12 cellular contexts compared by ENCODE assay signal in genomic region chr11:62505784-62506145, GRCh38. TPM values are rescaled to one million over a fixed set of nuclear protein-coding genes. Genes with fewer than 3 reads are reported as not detected.
DNase-seq lines count a peak whose midpoint lies in the region; ATAC-seq, FAIRE-seq and TF ChIP-seq lines count a peak whose summit lies in the region.
"Had no signal": no experiment of that assay in that cellular context is flagged by ENCODE, and none has a peak within 500 bp of the region (broad histone marks: within the 10 kb centered on the region; RNA-seq: fewer than 3 reads in every experiment).

No MANE protein-coding gene starts in this region.

- no peaks in the 10 kb centered on the region for H3K36me3 Mint-ChIP-seq in HFFc6 (ENCODE audit: low read depth)
- H3K36me3 Mint-ChIP-seq in CD4-positive, alpha-beta memory T cell: no peaks in the 10 kb centered on the region

- H3K27me3 Mint-ChIP-seq in HFFc6 (ENCODE audit: insufficient read depth): peaks cover 3% of the 10 kb centered on the region
- no peaks in the 10 kb centered on the region for H3K27me3 Mint-ChIP-seq in CD4-positive, alpha-beta memory T cell

- CTCF ChIA-PET in CD4-positive, alpha-beta memory T cell (lab: Charles Lee; ENCODE audit: partially characterized antibody): interaction anchor here (1.3 kb wide), 1 partner anchor 18 kb away, joined by 3 read pairs; no protein-coding TSS in a partner anchor

- peak overlapping the region in 49 of 59 donors; percentile 1 to 61 (median 33) for H3K4me3 ChIP-seq in dorsolateral prefrontal cortex
- peak overlapping the region; percentile 66; the same call in 1 of the 2 replicates for H3K4me3 ChIP-seq in iPS-20b (ENCODE audit: low read length)
- H3K4me3 ChIP-seq in small intestine (ENCODE audit: low read depth in 1 of 2, low read length in 2 of 2): peak overlapping the region; percentile 14 to 24
- no peak overlapping the region for H3K4me3 ChIP-seq in CD4-positive, alpha-beta memory T cell (ENCODE audit: low read length in 2 of 2)
- H3K4me3 ChIP-seq: lung had no signal

- no peak overlapping the region for H3K27ac Mint-ChIP-seq in HFFc6
- no peak overlapping the region for H3K27ac Mint-ChIP-seq in CD4-positive, alpha-beta memory T cell

- H3K27ac ChIP-seq in dorsolateral prefrontal cortex (peak overlapping the region in 1 of 59 donors; percentile 52), iPS-20b (ENCODE audit: low read length) (no peak overlapping the region), small intestine (ENCODE audit: low read depth in 1 of 2, low read length in 1 of 2) (peak overlapping the region; percentile 39 to 66)
- H3K27ac ChIP-seq in CD4-positive, alpha-beta memory T cell (ENCODE audit: low read depth, low read length): no peak overlapping the region

- H3K4me1 Mint-ChIP-seq in HFFc6 (ENCODE audit: low read depth): peaks cover 22% of the 10 kb centered on the region
- peaks cover 7 to 18% (median 8%) of the 10 kb centered on the region in 4 donors for H3K4me1 Mint-ChIP-seq in CD4-positive, alpha-beta memory T cell

- TF ChIP-seq CTCF in HFFc6 (IDR thresholded peaks at IDR 0.05): no peak
- TF ChIP-seq CTCF in dorsolateral prefrontal cortex (IDR thresholded peaks at IDR 0.05 in 54 of 56, conservative IDR thresholded peaks at IDR 0.05 in 2 of 56; ENCODE audit: low read depth in 1 of 56, partially characterized antibody in 56 of 56): no peak

- H3K4me1 ChIP-seq in iPS-20b (ENCODE audit: insufficient read depth, low read length) (peaks cover 22% of the 10 kb centered on the region; the same call in 1 of the 2 replicates), small intestine (ENCODE audit: control insufficient read depth in 2 of 2, insufficient read depth in 1 of 2, low read depth in 1 of 2, low read length in 1 of 2) (peaks cover 4 to 8% of the 10 kb centered on the region in 2 donors)
- H3K4me1 ChIP-seq in CD4-positive, alpha-beta memory T cell (ENCODE audit: insufficient read depth, low read length): peaks cover 6% of the 10 kb centered on the region

- WGBS in small intestine, 3 donors: 19 to 31% (median 25%) methylated on average over 14 to 15 of the region's 15 CpGs

- no peak for FAIRE-seq in small intestine (lab: Jason Lieb, UNC)

- no peaks in the 10 kb centered on the region for H3K9me3 Mint-ChIP-seq in HFFc6
- peaks cover 0 to 5% (median 0%) of the 10 kb centered on the region in 8 donors for H3K9me3 Mint-ChIP-seq in CD4-positive, alpha-beta memory T cell

- intact Hi-C loops in dorsolateral prefrontal cortex (cut with DNase I): no loop called here
- intact Hi-C loops in CD4-positive, alpha-beta memory T cell (cut with micrococcal nuclease): no loop called here

- H3K9me3 ChIP-seq in iPS-20b (ENCODE audit: insufficient read depth, low read depth, low read length) (no peaks in the 10 kb centered on the region), small intestine (ENCODE audit: control insufficient read depth, low read depth) (no peaks in the 10 kb centered on the region)
- H3K9me3 ChIP-seq in CD4-positive, alpha-beta memory T cell (ENCODE audit: control insufficient read depth in 1 of 2, low read length in 2 of 2): no peaks in the 10 kb centered on the region

- H3K27me3 ChIP-seq in dorsolateral prefrontal cortex (peaks cover 0 to 9% (median 0%) of the 10 kb centered on the region in 45 donors), iPS-20b (ENCODE audit: insufficient read depth, low read length) (peaks cover 32% of the 10 kb centered on the region; the same call in 1 of the 2 replicates), small intestine (ENCODE audit: control insufficient read depth in 2 of 2, insufficient read depth in 2 of 2, low read length in 2 of 2) (no peaks in the 10 kb centered on the region)
- H3K27me3 ChIP-seq in CD4-positive, alpha-beta memory T cell (ENCODE audit: insufficient read depth, low read length): no peaks in the 10 kb centered on the region

- H3K36me3 ChIP-seq in iPS-20b (ENCODE audit: insufficient read depth, low read depth, low read length) (no peaks in the 10 kb centered on the region), small intestine (ENCODE audit: control insufficient read depth in 2 of 2, insufficient read depth in 2 of 2, low read length in 2 of 2) (no peaks in the 10 kb centered on the region)
- H3K36me3 ChIP-seq in CD4-positive, alpha-beta memory T cell (ENCODE audit: insufficient read depth, low read length): no peaks in the 10 kb centered on the region

- DNase-seq in HFFc6 (no peak), dorsolateral prefrontal cortex (peak in 1 of 10 donors; percentile 11), small intestine (no peak), islet precursor cell (no peak), SK-N-DZ (ENCODE audit: low spot score) (no peak)
- no peak for DNase-seq in CD4-positive, alpha-beta memory T cell
- DNase-seq: NCI-H1092 treated with DMSO at 0.1 percent for 48 hours, NCI-H524 treated with DMSO at 0.1 percent for 48 hours, SHP77 had no signal

- peak overlapping the region; percentile 61; the same call in 1 of the 2 replicates for H3K9ac ChIP-seq in iPS-20b (ENCODE audit: low read depth, low read length)

- ATAC-seq in GM21717 (IDR thresholded peaks at IDR 0.05; ENCODE audit: unreplicated experiment): no peak

- POLR2A ChIA-PET in CD4-positive, alpha-beta memory T cell (lab: Charles Lee; ENCODE audit: partially characterized antibody): interaction anchor here (0.7 to 1.2 kb wide), 2 partner anchors 41 to 160 kb away, joined by 6 read pairs; partner anchors contain the start of gene AHNAK

- H3K4me3 Mint-ChIP-seq in HFFc6: peak overlapping the region; percentile 28; the same call in 1 of the 2 replicates
- no peak overlapping the region for H3K4me3 Mint-ChIP-seq in CD4-positive, alpha-beta memory T cell

RNA-seq across cellular contexts. Expression of gene AHNAK, which starts 40.8 kb away (rescaled TPM):
- total RNA-seq in HFFc6 (2021; fragmentation: NEBNext Ultra II Directional; extraction: Animal tissue kit (Norgen Biotek cat#: 25700)): 100 to 1,000 TPM; 426 to 589 (median 452) TPM
- 100 to 1,000 TPM in 106 of 120 experiments, 10 to 100 TPM in 14; 61.5 to 470 (median 154) TPM for total RNA-seq in dorsolateral prefrontal cortex
- polyA plus RNA-seq in small intestine: 100 to 1,000 TPM in 1 of 3 donors, 10 to 100 TPM in 2; 72.1 to 110 (median 74.0) TPM
- polyA plus RNA-seq in SK-N-DZ (2014; cell fraction: cytosol; rRNA removed): 4.3 and 11.3 TPM in 2 replicates
- polyA plus RNA-seq in SK-N-DZ (2014; cell fraction: nucleus; rRNA removed): 7.7 and 25.1 TPM in 2 replicates
- total RNA-seq in CD4-positive, alpha-beta memory T cell: 100 to 1,000 TPM; 559 to 573 TPM
- 100 to 1,000 TPM in 1 of 2 donors, 10 to 100 TPM in 1; 23.5 to 186 TPM for polyA plus RNA-seq in CD4-positive, alpha-beta memory T cell

Comparison
In these comparisons a context has a peak if more than half of its experiments do, and no peak if none do; other contexts are left out.
1. H3K27ac ChIP-seq: peak in small intestine (2 of 2); none in iPS-20b (single experiment) and CD4-positive, alpha-beta memory T cell (single experiment).
2. H3K4me3 ChIP-seq: peak in dorsolateral prefrontal cortex (49 of 59), iPS-20b (single experiment) and small intestine (2 of 2); none in CD4-positive, alpha-beta memory T cell (0 of 2).